In genomic region chr16:10579575-10579964, GRCh38 we compare ENCODE assay signal across 1 cellular context.
TF ChIP-seq lines count a peak whose summit lies in the region.

No MANE protein-coding gene starts in this region.

TF ChIP-seq in H1, 55 proteins besides CTCF, POLR2A, EP300 and RAD21:
- TF ChIP-seq KDM5A (IDR thresholded peaks at IDR 0.05; ENCODE audit: low read length) (no peak), SP1 (IDR thresholded peaks at IDR 0.05; ENCODE audit: low read depth, low read length) (no peak), NANOG (IDR thresholded peaks at IDR 0.05; ENCODE audit: insufficient read depth, low read depth, low read length, poor library complexity, severe bottlenecking) (no peak), TEAD4 (IDR thresholded peaks at IDR 0.05; ENCODE audit: low read depth, low read length) (no peak), POU5F1 (IDR thresholded peaks at IDR 0.05; ENCODE audit: low read depth, low read length) (no peak), EZH2 (IDR thresholded peaks at IDR 0.05; ENCODE audit: low read depth, low read length, severe bottlenecking) (no peak), RBBP5 (IDR thresholded peaks at IDR 0.05; ENCODE audit: borderline replicate concordance, low read depth, low read length) (no peak), MAX (IDR thresholded peaks at IDR 0.05) (no peak), SP2 (IDR thresholded peaks at IDR 0.05; ENCODE audit: low read length) (no peak), SIX5 (IDR thresholded peaks at IDR 0.05; ENCODE audit: low read depth, low read length) (no peak), PHF8 (conservative IDR thresholded peaks at IDR 0.05; ENCODE audit: low read depth, low read length) (no peak), RNF2 (IDR thresholded peaks at IDR 0.05; ENCODE audit: borderline replicate concordance, low read depth, low read length, missing control alignments, poor library complexity, severe bottlenecking) (no peak), CREB1 (IDR thresholded peaks at IDR 0.05) (no peak), GABPA (IDR thresholded peaks at IDR 0.05; ENCODE audit: borderline replicate concordance, insufficient read depth, low read length) (no peak), ATF2 (IDR thresholded peaks at IDR 0.05; ENCODE audit: low read length) (no peak), SAP30 (IDR thresholded peaks at IDR 0.05; ENCODE audit: insufficient read depth, insufficient replicate concordance, low read length) (no peak)
